25 cellular contexts compared by ENCODE assay signal in the genomic region with DNA sequence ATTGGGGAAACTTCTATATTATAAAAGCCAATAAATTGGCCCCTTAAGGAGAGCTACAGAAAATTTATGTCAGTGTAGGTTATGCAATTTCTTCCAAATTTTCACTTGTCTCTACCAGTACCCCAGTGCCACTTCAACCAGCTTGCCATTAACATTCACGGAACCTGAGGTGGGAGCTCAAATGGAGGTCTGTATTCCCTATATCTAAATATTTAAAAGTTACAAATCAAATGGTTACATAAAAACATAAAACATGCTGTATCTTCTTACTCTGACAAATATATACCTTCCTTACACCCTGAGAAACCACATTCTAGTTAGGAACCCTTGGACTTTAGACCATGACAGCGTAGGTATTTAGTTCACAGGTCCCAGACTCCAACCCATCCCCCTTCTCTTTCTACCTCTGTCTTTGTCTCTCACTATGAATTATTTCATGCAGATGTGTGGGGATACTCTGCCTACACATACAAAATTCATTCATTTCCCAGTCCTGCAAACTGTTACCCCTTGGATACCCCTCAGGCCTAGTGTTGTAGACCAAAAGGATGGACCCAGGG.
"Had no signal": no experiment of that assay in that cellular context is flagged by ENCODE, and none has a peak within 500 bp of the region (broad histone marks: within the 10 kb centered on the region; RNA-seq: fewer than 3 reads in every experiment).

No MANE protein-coding gene starts in this region.

- DNase-seq: dorsolateral prefrontal cortex; effector CD4-positive, alpha-beta T cell; endodermal cell; foreskin fibroblast; gastrocnemius medialis; head of caudate nucleus; kidney; left lung; mesenchymal stem cell; naive thymus-derived CD4-positive, alpha-beta T cell; nucleus accumbens; right cardiac atrium; stimulated activated CD4-positive, alpha-beta T cell treated with anti-CD3 and anti-CD28 coated beads, Interleukin-15, amount 100 ng/mL, for 24 hours; stimulated activated CD4-positive, alpha-beta T cell treated with anti-CD3 and anti-CD28 coated beads, Interleukin-2, amount 100 ng/mL, for 48 hours; stimulated activated naive B cell treated with anti-CD40 and anti-IgM and Interleukin-4, amounts not matched to agents 10 μg/mL and 1 μg/mL and 100 μg/mL, for 72 hours; upper lobe of left lung had no signal

- ATAC-seq: esophagus mucosa; gastrocnemius medialis; left lung; naive thymus-derived CD4-positive, alpha-beta T cell; right cardiac atrium; stimulated activated naive B cell treated with anti-CD40 and anti-IgM and Interleukin-4, amounts not matched to agents 10 μg/mL and 1 μg/mL and 100 μg/mL, for 72 hours had no signal

- H3K36me3 Mint-ChIP-seq: naive thymus-derived CD4-positive, alpha-beta T cell had no signal

- H3K27me3 ChIP-seq: dorsolateral prefrontal cortex, gastrocnemius medialis, left lung, tibial nerve, upper lobe of left lung had no signal

- H3K4me1 Mint-ChIP-seq: naive thymus-derived CD4-positive, alpha-beta T cell; stimulated activated naive B cell treated with anti-CD40 and anti-IgM and Interleukin-4, amounts not matched to agents 10 μg/mL and 1 μg/mL and 100 μg/mL, for 72 hours had no signal

- H3K4me3 ChIP-seq: dorsolateral prefrontal cortex, gastrocnemius medialis, left lung, prostate gland, skin epidermis, thoracic aorta, tibial nerve, upper lobe of left lung had no signal

- H3K27ac ChIP-seq: epithelial cell of prostate, gastrocnemius medialis, left lung, prostate gland, skin epidermis, thoracic aorta, tibial nerve, upper lobe of left lung had no signal

- H3K4me3 Mint-ChIP-seq: endodermal cell; mesothelial cell of epicardium; naive thymus-derived CD4-positive, alpha-beta T cell; nephron; stimulated activated naive B cell treated with anti-CD40 and anti-IgM and Interleukin-4, amounts not matched to agents 10 μg/mL and 1 μg/mL and 100 μg/mL, for 72 hours; stimulated activated naive CD8-positive, alpha-beta T cell treated with anti-CD3 and anti-CD28 coated beads, Interleukin-15, Interleukin-2, amounts not matched to agents 100 ng/mL and 50 ng/mL, for 24 hours had no signal

- H3K27ac Mint-ChIP-seq: endodermal cell; mesothelial cell of epicardium; naive thymus-derived CD4-positive, alpha-beta T cell; nephron; stimulated activated naive B cell treated with anti-CD40 and anti-IgM and Interleukin-4, amounts not matched to agents 10 μg/mL and 1 μg/mL and 100 μg/mL, for 72 hours; stimulated activated naive CD8-positive, alpha-beta T cell treated with anti-CD3 and anti-CD28 coated beads, Interleukin-15, Interleukin-2, amounts not matched to agents 100 ng/mL and 50 ng/mL, for 24 hours had no signal

- H3K9me3 ChIP-seq: gastrocnemius medialis, left lung, prostate gland, thoracic aorta, tibial nerve, upper lobe of left lung had no signal

- H3K36me3 ChIP-seq: gastrocnemius medialis, left lung, prostate gland, thoracic aorta, tibial nerve, upper lobe of left lung had no signal

- H3K27me3 Mint-ChIP-seq: stimulated activated naive B cell treated with anti-CD40 and anti-IgM and Interleukin-4, amounts not matched to agents 10 μg/mL and 1 μg/mL and 100 μg/mL, for 72 hours; stimulated activated naive CD8-positive, alpha-beta T cell treated with anti-CD3 and anti-CD28 coated beads, Interleukin-15, Interleukin-2, amounts not matched to agents 100 ng/mL and 50 ng/mL, for 24 hours had no signal

- H3K4me1 ChIP-seq: gastrocnemius medialis, left lung, prostate gland, tibial nerve, upper lobe of left lung had no signal
